ENCODE assay signal across 1 cellular context in genomic region chr6:147522597-147522996, GRCh38.
TF ChIP-seq lines count a peak whose summit lies in the region.

No MANE protein-coding gene starts in this region.

TF ChIP-seq in WTC11, 78 proteins besides CTCF, POLR2A, EP300 and RAD21 (continued from another document):
- TF ChIP-seq PRDM15 (CRISPR knock-in tag; IDR thresholded peaks at IDR 0.05) (no peak), AFF4 (CRISPR knock-in tag; IDR thresholded peaks at IDR 0.05; ENCODE audit: borderline replicate concordance) (no peak)
TF ChIP-seq in WTC11: peak in this region for 0.
